In genomic region chr19:58475714-58476497, GRCh38 we compare ENCODE assay signal across 8 cellular contexts. TPM values are rescaled to one million over a fixed set of nuclear protein-coding genes. Genes with fewer than 3 reads are reported as not detected.
DNase-seq lines count a peak whose midpoint lies in the region; ATAC-seq, FAIRE-seq and TF ChIP-seq lines count a peak whose summit lies in the region.

Gene ZNF446, plus strand, starts transcription at chr19:58476352. Its CDS starts 867 bp downstream, at chr19:58477219.

- H3K18ac ChIP-seq in H1 (ENCODE audit: extremely low read depth, low read length) = peak within 1 kb of the TSS; percentile 96

- H2AFZ ChIP-seq in H1 (ENCODE audit: low read length) = peak within 1 kb of the TSS; percentile 78; the same call in 1 of the 2 replicates

- peak in 1 of 2 experiments; percentile 73; a peak in 2 of 3 replicates for TF ChIP-seq POLR2A in H1 (IDR thresholded peaks at IDR 0.05; ENCODE audit: control extremely low read depth in 1 of 2, low read depth in 2 of 2, low read length in 2 of 2)

- H3K4me3 ChIP-seq in Caco-2 (ENCODE audit: low read depth, low read length) = peak within 1 kb of the TSS; percentile 71
- H3K4me3 ChIP-seq in H1 (ENCODE audit: extremely low read depth in 1 of 4, insufficient read depth in 2 of 4, low read depth in 3 of 4, low read length in 4 of 4) = peak within 1 kb of the TSS; percentile 42 to 76 (median 70)

- H3K9me3 ChIP-seq in Caco-2 (no peaks in the 10 kb centered on the region), H1 (ENCODE audit: insufficient read depth in 2 of 2, low read depth in 1 of 2, low read length in 1 of 2) (no peaks in the 10 kb centered on the region)

- no peak within 1 kb of the TSS for H3K14ac ChIP-seq in H1 (ENCODE audit: insufficient read length)

- BruUV-seq in Caco-2 (replicated peaks; lab: Mats Ljungman, UMichigan) = no TSS peak

- WGBS in H1 (ENCODE audit: extremely low coverage in 1 of 2, insufficient coverage in 1 of 2, insufficient read length in 1 of 2, insufficient replicate concordance in 2 of 2, low coverage in 1 of 2, low lambda C conversion rate in 2 of 2, missing lambda C conversion rate in 1 of 2), 2 experiments = 3% methylated on average over 40 of the region's 64 CpGs; no CpG with 5 or more reads in 1 of the 2 experiments

- CTCF ChIA-PET in Caco-2 (lab: Charles Lee) (no interaction called here), H1 (lab: Charles Lee; ENCODE audit: partially characterized antibody) (interaction anchor here (0.7 to 1.3 kb wide), 4 partner anchors 26 to 47 kb away, joined by 3 to 4 read pairs (median 3); no protein-coding TSS in a partner anchor)
- CTCF ChIA-PET in activated CD8-positive, alpha-beta memory T cell treated with anti-CD3 and anti-CD28 coated beads, Interleukin-2, amount 10 ng/mL, durations not matched to agents 7 days and 5 days (lab: Charles Lee) = interaction anchor here (0.9 to 1.8 kb wide), 5 partner anchors 13 to 129 kb away, joined by 3 to 6 read pairs (median 3); partner anchors contain the start of gene ZBTB45

- no peak within 1 kb of the TSS for H2BK20ac ChIP-seq in H1 (ENCODE audit: low read length)

- peak within 1 kb of the TSS; percentile 61 for H4K91ac ChIP-seq in H1 (replicated peaks; ENCODE audit: insufficient read length, low read length)

- no peak for TF ChIP-seq CTCF in Caco-2 (IDR thresholded peaks at IDR 0.05; ENCODE audit: insufficient read depth in 1 of 2, low read depth in 1 of 2, low read length in 1 of 2, severe bottlenecking in 1 of 2, unreplicated experiment in 1 of 2)
- TF ChIP-seq CTCF in H1 (IDR thresholded peaks at IDR 0.05; ENCODE audit: control extremely low read depth in 1 of 3, insufficient read depth in 1 of 3, low read depth in 1 of 3, low read length in 3 of 3) = no peak

- H2BK120ac ChIP-seq in H1 (replicated peaks; ENCODE audit: low read depth, low read length) = no peak within 1 kb of the TSS

- H4K8ac ChIP-seq in H1 (ENCODE audit: extremely low read depth, insufficient read depth, low read length) = peak within 1 kb of the TSS; percentile 23

- H3K23ac ChIP-seq in H1 (ENCODE audit: insufficient read length) = no peak within 1 kb of the TSS

- H3K9ac ChIP-seq in H1 (replicated peaks in 1 of 4; ENCODE audit: extremely low read depth in 1 of 4, low read depth in 3 of 4, low read length in 3 of 4) = peak within 1 kb of the TSS; percentile 46 to 65 (median 58)

- H3K27me3 Mint-ChIP-seq in Caco-2 (ENCODE audit: insufficient read depth, unreplicated experiment) (no peaks in the 10 kb centered on the region), memory B cell (no peaks in the 10 kb centered on the region)
- H3K27me3 Mint-ChIP-seq in activated CD8-positive, alpha-beta memory T cell treated with anti-CD3 and anti-CD28 coated beads, Interleukin-2, amount 10 ng/mL, durations not matched to agents 7 days and 5 days = no peaks in the 10 kb centered on the region

- H2BK15ac ChIP-seq in H1 (ENCODE audit: low read length) = no peak within 1 kb of the TSS

- no peaks in the 10 kb centered on the region for H3K4me1 Mint-ChIP-seq in Caco-2 (ENCODE audit: low read depth, unreplicated experiment)
- H3K4me1 Mint-ChIP-seq in activated CD8-positive, alpha-beta memory T cell treated with anti-CD3 and anti-CD28 coated beads, Interleukin-2, amount 10 ng/mL, durations not matched to agents 7 days and 5 days = peaks cover 31% of the 10 kb centered on the region
- peaks cover 11% of the 10 kb centered on the region for H3K4me1 Mint-ChIP-seq in memory B cell

- peak within 1 kb of the TSS; percentile 88 to 94 for H3K4me2 ChIP-seq in H1 (ENCODE audit: insufficient read depth in 1 of 2, low read depth in 2 of 2, low read length in 2 of 2)

- H3K27ac Mint-ChIP-seq in Caco-2 (ENCODE audit: unreplicated experiment) = peak within 1 kb of the TSS; percentile 85
- peak within 1 kb of the TSS; percentile 96 for H3K27ac Mint-ChIP-seq in activated CD8-positive, alpha-beta memory T cell treated with anti-CD3 and anti-CD28 coated beads, Interleukin-2, amount 10 ng/mL, durations not matched to agents 7 days and 5 days
- peak within 1 kb of the TSS; percentile 92 for H3K27ac Mint-ChIP-seq in memory B cell

- peak within 1 kb of the TSS; percentile 65; the same call in 1 of the 2 replicates for H3K27ac ChIP-seq in H1 (ENCODE audit: low read depth, low read length)

- ATAC-seq in GM21381 (IDR thresholded peaks at IDR 0.05; ENCODE audit: unreplicated experiment) = peak; percentile 78
- peak; percentile 87 for ATAC-seq in activated CD8-positive, alpha-beta memory T cell treated with anti-CD3 and anti-CD28 coated beads, Interleukin-2, amount 10 ng/mL, durations not matched to agents 7 days and 5 days
- ATAC-seq in memory B cell (ENCODE audit: low read depth) = peak; percentile 90

- TF ChIP-seq RAD21 in H1 (IDR thresholded peaks at IDR 0.05 in 1 of 2, conservative IDR thresholded peaks at IDR 0.05 in 1 of 2; ENCODE audit: low read depth in 2 of 2, low read length in 2 of 2) = no peak; a peak in 1 of 4 replicates

- H3K27me3 ChIP-seq in Caco-2 (replicated peaks; ENCODE audit: control insufficient read depth, insufficient read depth, low read length) = no peaks in the 10 kb centered on the region
- peaks cover 0 to 3% (median 0%) of the 10 kb centered on the region in 4 experiments; a peak in 3 of 7 replicates for H3K27me3 ChIP-seq in H1 (replicated peaks in 1 of 4; ENCODE audit: control insufficient read depth in 3 of 4, extremely low read depth in 1 of 4, insufficient read depth in 3 of 4, low read length in 3 of 4)

- H3K4me3 Mint-ChIP-seq in Caco-2 (ENCODE audit: unreplicated experiment) (peak within 1 kb of the TSS; percentile 79), memory B cell (peak within 1 kb of the TSS; percentile 97)
- H3K4me3 Mint-ChIP-seq in activated CD8-positive, alpha-beta memory T cell treated with anti-CD3 and anti-CD28 coated beads, Interleukin-2, amount 10 ng/mL, durations not matched to agents 7 days and 5 days = peak within 1 kb of the TSS; percentile 82

- peaks cover 14% of the 10 kb centered on the region for H3K23me2 ChIP-seq in H1 (ENCODE audit: low read depth, low read length)

- peaks cover 4 to 6% of the 10 kb centered on the region in 2 experiments for H4K20me1 ChIP-seq in H1 (replicated peaks in 1 of 2; ENCODE audit: control insufficient read depth in 1 of 2, insufficient read depth in 2 of 2, low read length in 2 of 2)

- no peaks in the 10 kb centered on the region for H3K9me3 Mint-ChIP-seq in Caco-2 (ENCODE audit: unreplicated experiment)
- H3K9me3 Mint-ChIP-seq in activated CD8-positive, alpha-beta memory T cell treated with anti-CD3 and anti-CD28 coated beads, Interleukin-2, amount 10 ng/mL, durations not matched to agents 7 days and 5 days (ENCODE audit: low read depth) = no peaks in the 10 kb centered on the region
- H3K9me3 Mint-ChIP-seq in memory B cell = no peaks in the 10 kb centered on the region

- TF ChIP-seq EP300 in H1 (IDR thresholded peaks at IDR 0.05; ENCODE audit: borderline replicate concordance in 1 of 2, low read depth in 2 of 2, low read length in 2 of 2) = no peak

- peaks cover 1% of the 10 kb centered on the region; the same call in 1 of the 2 replicates for H3K36me3 ChIP-seq in Caco-2 (ENCODE audit: control insufficient read depth, insufficient read depth, low read length)
- peaks cover 2 to 7% (median 5%) of the 10 kb centered on the region in 4 experiments; a peak in 5 of 8 replicates for H3K36me3 ChIP-seq in H1 (ENCODE audit: control insufficient read depth in 2 of 4, insufficient read depth in 4 of 4, low read length in 3 of 4)

- no peak within 1 kb of the TSS for H2BK12ac ChIP-seq in H1 (ENCODE audit: low read depth, low read length)

- POLR2A ChIA-PET in Caco-2 (lab: Charles Lee) = interaction anchor here (1.0 to 1.5 kb wide), 4 partner anchors 10 to 113 kb away, joined by 3 to 6 read pairs (median 4); partner anchors contain the start of genes TRIM28, ZNF497 and ZNF584
- POLR2A ChIA-PET in H1 (lab: Charles Lee; ENCODE audit: partially characterized antibody) = interaction anchor here (0.9 to 3.0 kb wide), 10 partner anchors 8 to 150 kb away, joined by 3 to 14 read pairs (median 4); partner anchors contain the start of genes CHMP2A, ZBTB45, ZNF324 and ZNF324B

- peak within 1 kb of the TSS; percentile 27 for H3K56ac ChIP-seq in H1 (replicated peaks; ENCODE audit: insufficient read length, low read depth, low read length)

- peak within 1 kb of the TSS; percentile 95 for H2BK5ac ChIP-seq in H1 (ENCODE audit: low read depth, low read length)

- FAIRE-seq in HTR-8/SVneo (lab: Jason Lieb, UNC) (peak; percentile 98), H1 (lab: Jason Lieb, UNC) (peak; percentile 45)

- H3K79me1 ChIP-seq in H1 (ENCODE audit: low read depth, low read length) = no peaks in the 10 kb centered on the region

- H2AK5ac ChIP-seq in H1 (ENCODE audit: low read depth, low read length) = no peak within 1 kb of the TSS

- no peaks in the 10 kb centered on the region for H3K79me2 ChIP-seq in H1 (ENCODE audit: control insufficient read depth in 1 of 2, insufficient read depth in 2 of 2, low read length in 2 of 2)

- peak within 1 kb of the TSS; percentile 32 for H3K4ac ChIP-seq in H1 (replicated peaks; ENCODE audit: insufficient read length, low read depth, low read length)

- peaks cover 5% of the 10 kb centered on the region; the same call in 1 of the 2 replicates for H3K4me1 ChIP-seq in Caco-2
- H3K4me1 ChIP-seq in H1 (replicated peaks in 1 of 4; ENCODE audit: control insufficient read depth in 3 of 4, insufficient read depth in 4 of 4, low read length in 3 of 4) = peaks cover 0 to 6% (median 5%) of the 10 kb centered on the region in 4 experiments; a peak in 6 of 7 replicates

- intact Hi-C loops in Caco-2 (cut with micrococcal nuclease; ENCODE audit: unreplicated experiment) = loop anchor here (1.0 to 2.0 kb wide), 3 partner anchors 9 to 75 kb away; partner anchors contain the start of gene ZNF324

- peak within 1 kb of the TSS; percentile 82 for H4K5ac ChIP-seq in H1 (ENCODE audit: insufficient read length, low read depth, low read length)

- H3K36me3 Mint-ChIP-seq in Caco-2 (ENCODE audit: insufficient read depth, unreplicated experiment) = peaks cover 42% of the 10 kb centered on the region
- H3K36me3 Mint-ChIP-seq in activated CD8-positive, alpha-beta memory T cell treated with anti-CD3 and anti-CD28 coated beads, Interleukin-2, amount 10 ng/mL, durations not matched to agents 7 days and 5 days = peaks cover 9% of the 10 kb centered on the region
- peaks cover 4% of the 10 kb centered on the region for H3K36me3 Mint-ChIP-seq in memory B cell

- peak; percentile 95 to 97 for DNase-seq in Caco-2
- peak; percentile 94 for DNase-seq in HTR-8/SVneo (ENCODE audit: insufficient read length, low spot score)
- peak; percentile 97 for DNase-seq in NOMO-1 treated with DMSO at 0.1 percent for 48 hours (lab: John Stamatoyannopoulos, UW; ENCODE audit: unreplicated experiment)
- peak; percentile 99 for DNase-seq in activated CD8-positive, alpha-beta memory T cell treated with anti-CD3 and anti-CD28 coated beads, Interleukin-2, amount 10 ng/mL, durations not matched to agents 7 days and 5 days
- DNase-seq in H1 (ENCODE audit: low read depth in 1 of 2, low spot score in 2 of 2) = peak; percentile 76 to 93
- DNase-seq in memory B cell (ENCODE audit: low spot score in 2 of 2) = peak; percentile 88 to 91
- DNase-seq in stimulated activated CD8-positive, alpha-beta memory T cell treated with anti-CD3 and anti-CD28 coated beads, Interleukin-12 subunit alpha, Interleukin-12 subunit beta, amount 100 ng/mL, for 1 hour (ENCODE audit: low read depth) = peak; percentile 90

RNA-seq across cellular contexts. Expression of gene ZNF446, which starts in this region (rescaled TPM):
- 8.6 and 9.7 TPM in 2 replicates for total RNA-seq in Caco-2 (2022)
- total RNA-seq in activated CD8-positive, alpha-beta memory T cell treated with anti-CD3 and anti-CD28 coated beads, Interleukin-2, amount 10 ng/mL, durations not matched to agents 7 days and 5 days = 1 to 10 TPM; 5.9 to 7.4 TPM
- total RNA-seq in H1 (2021; fragmentation: NEBNext Ultra II Directional; extraction: Animal tissue kit (Norgen Biotek cat#: 25700)) = 4.1 and 4.3 TPM in 2 replicates
- polyA plus RNA-seq in H1 (2011; rRNA removed) = 5.5 and 8.2 TPM in 2 replicates
- 5.6 TPM for polyA plus RNA-seq in H1 (2011; cell fraction: cytosol; rRNA removed)
- 11.0 TPM for polyA plus RNA-seq in H1 (2011; cell fraction: nucleus; rRNA removed)
- 4.0 to 5.5 TPM (median 4.5 TPM) in 4 replicates for polyA plus RNA-seq in H1 (2012, experiment 1 of 2)
- polyA plus RNA-seq in H1 (2012, experiment 2 of 2) = 4.2 TPM
- 2.3 TPM for polyA plus RNA-seq in H1 (2013, experiment 1 of 2)
- 2.1 TPM for polyA plus RNA-seq in H1 (2013, experiment 2 of 2)
- 2.9 and 3.7 TPM in 2 replicates for polyA minus RNA-seq in H1 (2011; rRNA and poly(A)+ RNA removed)
- 4.0 TPM for polyA minus RNA-seq in H1 (2011; cell fraction: cytosol; rRNA and poly(A)+ RNA removed)
- 6.5 TPM for polyA minus RNA-seq in H1 (2011; cell fraction: nucleus; rRNA and poly(A)+ RNA removed)

Comparison
In these comparisons a context has a peak if more than half of its experiments do, and no peak if none do; other contexts are left out.
1. Peak in every context shown above with its lines: DNase-seq, ATAC-seq, H3K4me3 ChIP-seq and H3K27ac ChIP-seq.